ENCODE assay signal across 1 cellular context in genomic region chr7:69430502-69431145, GRCh38.
TF ChIP-seq lines count a peak whose summit lies in the region.

No MANE protein-coding gene starts in this region.

TF ChIP-seq in K562, 482 proteins besides CTCF, POLR2A, EP300 and RAD21 (continued from another document):
- no peak for TF ChIP-seq SNAPC5 (CRISPR knock-in tag; IDR thresholded peaks at IDR 0.05)
- no peak for TF ChIP-seq SRF (CRISPR knock-in tag; IDR thresholded peaks at IDR 0.05)
- TF ChIP-seq BHLHE40 (IDR thresholded peaks at IDR 0.05; ENCODE audit: low read length), result peak; percentile 61
- no peak for TF ChIP-seq ZNF175 (CRISPR knock-in tag; IDR thresholded peaks at IDR 0.05; ENCODE audit: low read depth)
- no peak for TF ChIP-seq ETV1 (tag; conservative IDR thresholded peaks at IDR 0.05; ENCODE audit: low read depth)
- no peak for TF ChIP-seq ESRRA (IDR thresholded peaks at IDR 0.05; ENCODE audit: borderline replicate concordance, low read depth)
- no peak for TF ChIP-seq PCBP2 (IDR thresholded peaks at IDR 0.05; ENCODE audit: low read depth, low read length, poor library complexity, severe bottlenecking)
